In the genomic region with DNA sequence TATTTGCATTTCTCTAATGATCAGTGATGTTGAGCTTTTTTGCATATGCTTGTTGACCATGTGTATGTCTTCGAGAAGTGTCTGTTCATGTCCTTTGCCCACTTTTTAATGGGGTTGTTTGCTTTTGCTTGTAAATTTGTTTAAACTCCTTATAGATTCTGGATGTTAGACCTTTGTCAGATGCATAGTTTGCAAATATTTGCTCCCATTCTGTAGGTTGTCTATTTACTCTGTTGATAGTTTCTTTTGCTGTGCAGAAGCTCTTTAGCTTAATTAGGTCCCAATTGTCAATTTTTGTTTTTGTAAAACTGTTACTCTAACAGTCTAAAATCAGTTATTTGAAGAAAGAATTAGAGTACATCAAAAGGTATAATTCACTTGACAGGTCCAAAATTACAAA, we compare ENCODE assay signal across 5 cellular contexts.
DNase-seq lines count a peak whose midpoint lies in the region; TF ChIP-seq lines count a peak whose summit lies in the region.
"Not testable (repeated sequence)": the region's sequence is repeated elsewhere in the genome, so short reads cannot be mapped to it uniquely, and the experiment has no call there.

No MANE protein-coding gene starts in this region.

- not testable (repeated sequence) for H3K4me3 Mint-ChIP-seq in chondrocyte (ENCODE audit: unreplicated experiment); osteocyte (ENCODE audit: unreplicated experiment)

- peaks cover 13% of the 10 kb centered on the region for H3K9me3 Mint-ChIP-seq in chondrocyte (ENCODE audit: low read depth)
- H3K9me3 Mint-ChIP-seq in osteocyte (ENCODE audit: unreplicated experiment) = peaks cover 17% of the 10 kb centered on the region

- H3K27ac Mint-ChIP-seq in chondrocyte (ENCODE audit: unreplicated experiment) = peak overlapping the region; percentile 0
- H3K27ac Mint-ChIP-seq in osteocyte (ENCODE audit: unreplicated experiment) = peak overlapping the region; percentile 67

- peaks cover 71% of the 10 kb centered on the region for H3K4me1 Mint-ChIP-seq in chondrocyte (ENCODE audit: low read depth)
- peaks cover 58% of the 10 kb centered on the region for H3K4me1 Mint-ChIP-seq in osteocyte (ENCODE audit: unreplicated experiment)

- DNase-seq in NCI-H146 (lab: John Stamatoyannopoulos, UW) = peak; percentile 13
- DNase-seq in NCI-H510A treated with DMSO at 0.1 percent for 48 hours (lab: John Stamatoyannopoulos, UW) = peak; percentile 12
- DNase-seq in NCI-H748 (lab: John Stamatoyannopoulos, UW; ENCODE audit: unreplicated experiment) = peak; percentile 82
- DNase-seq in chondrocyte (ENCODE audit: low spot score); osteocyte (ENCODE audit: extremely low spot score, unreplicated experiment): not testable (repeated sequence)

- not testable (repeated sequence) for TF ChIP-seq CTCF in chondrocyte (IDR thresholded peaks at IDR 0.05); osteocyte (IDR thresholded peaks at IDR 0.05)

- H3K27me3 Mint-ChIP-seq in chondrocyte (ENCODE audit: low read depth); osteocyte (ENCODE audit: unreplicated experiment): not testable (repeated sequence)

- not testable (repeated sequence) for H3K36me3 Mint-ChIP-seq in chondrocyte (ENCODE audit: low read depth); osteocyte (ENCODE audit: unreplicated experiment)
